ENCODE assay signal across 10 cellular contexts in genomic region chr4:184281231-184282139, GRCh38.
DNase-seq lines count a peak whose midpoint lies in the region; ATAC-seq and TF ChIP-seq lines count a peak whose summit lies in the region.
"Had no signal": no experiment of that assay in that cellular context is flagged by ENCODE, and none has a peak within 500 bp of the region (broad histone marks: within the 10 kb centered on the region; RNA-seq: fewer than 3 reads in every experiment).

No MANE protein-coding gene starts in this region.

- ATAC-seq in HG03139 (IDR thresholded peaks at IDR 0.05; ENCODE audit: unreplicated experiment) (peak; percentile 26), GM21619 (IDR thresholded peaks at IDR 0.05; ENCODE audit: unreplicated experiment) (no peak)
- ATAC-seq in activated naive CD8-positive, alpha-beta T cell treated with anti-CD3 and anti-CD28 coated beads, Interleukin-2, amount 50 U/mL, for 24 hours: peak; percentile 27

- no peaks in the 10 kb centered on the region for H3K27me3 Mint-ChIP-seq in activated naive CD8-positive, alpha-beta T cell treated with anti-CD3 and anti-CD28 coated beads, Interleukin-2, amount 50 U/mL, for 24 hours

- no peak for TF ChIP-seq CTCF in foreskin fibroblast (IDR thresholded peaks at IDR 0.05; ENCODE audit: low read depth, low read length)

- H3K4me3 ChIP-seq in foreskin fibroblast (ENCODE audit: low read depth in 1 of 2, low read length in 2 of 2): no peak overlapping the region
- H3K4me3 ChIP-seq: thoracic aorta had no signal

- H3K27ac Mint-ChIP-seq in activated naive CD8-positive, alpha-beta T cell treated with anti-CD3 and anti-CD28 coated beads, Interleukin-2, amount 50 U/mL, for 24 hours: peak overlapping the region; percentile 90
- H3K27ac Mint-ChIP-seq: nephron progenitor cell had no signal

- H3K36me3 Mint-ChIP-seq in activated naive CD8-positive, alpha-beta T cell treated with anti-CD3 and anti-CD28 coated beads, Interleukin-2, amount 50 U/mL, for 24 hours (ENCODE audit: low read depth): peaks cover 4% of the 10 kb centered on the region

- H3K4me3 Mint-ChIP-seq in activated naive CD8-positive, alpha-beta T cell treated with anti-CD3 and anti-CD28 coated beads, Interleukin-2, amount 50 U/mL, for 24 hours: peak overlapping the region; percentile 37
- H3K4me3 Mint-ChIP-seq: nephron progenitor cell had no signal

- H3K9me3 Mint-ChIP-seq in activated naive CD8-positive, alpha-beta T cell treated with anti-CD3 and anti-CD28 coated beads, Interleukin-2, amount 50 U/mL, for 24 hours: peaks cover 4% of the 10 kb centered on the region

- H3K4me1 Mint-ChIP-seq in activated naive CD8-positive, alpha-beta T cell treated with anti-CD3 and anti-CD28 coated beads, Interleukin-2, amount 50 U/mL, for 24 hours: peaks cover 71% of the 10 kb centered on the region
- H3K4me1 Mint-ChIP-seq: nephron progenitor cell had no signal

- peak; percentile 9 for DNase-seq in stimulated activated naive CD4-positive, alpha-beta T cell treated with Interleukin-2 at 50 U/mL for 16 hours (lab: John Stamatoyannopoulos, UW)
- DNase-seq in stimulated activated naive CD4-positive, alpha-beta T cell (lab: John Stamatoyannopoulos, UW): no peak
- DNase-seq in activated naive CD8-positive, alpha-beta T cell treated with anti-CD3 and anti-CD28 coated beads, Interleukin-2, amount 50 U/mL, for 24 hours: no peak
- DNase-seq in foreskin fibroblast: no peak
- DNase-seq in stimulated activated CD8-positive, alpha-beta memory T cell treated with anti-CD3 and anti-CD28 coated beads, Interleukin-4, amount 100 ng/mL, for 48 hours: no peak
- no peak for DNase-seq in NCI-H1048 (lab: John Stamatoyannopoulos, UW)
- DNase-seq: nephron progenitor cell had no signal
